ENCODE assay signal across 17 cellular contexts in the genomic region with DNA sequence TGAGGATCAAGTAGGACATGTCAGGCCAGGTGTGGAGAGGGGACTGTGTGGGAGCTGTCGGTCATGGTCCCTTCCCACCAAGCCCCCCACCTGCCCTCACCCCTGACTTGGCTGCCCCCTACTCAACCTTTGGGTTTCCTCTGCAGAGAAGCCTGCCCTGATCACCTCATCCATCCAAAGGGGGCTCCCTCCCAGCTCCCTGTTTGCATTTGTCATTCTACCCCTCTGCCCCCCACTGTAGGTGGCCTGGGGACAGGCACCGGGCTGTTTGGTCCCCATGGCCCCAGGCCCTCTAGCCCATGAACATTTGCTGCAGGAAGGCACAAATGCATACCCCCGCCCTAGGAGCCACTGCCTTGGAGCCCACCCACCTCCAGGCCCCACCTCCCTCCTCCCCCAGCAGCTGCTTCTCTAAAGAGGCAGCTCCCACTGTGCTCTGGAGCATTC.
DNase-seq lines count a peak whose midpoint lies in the region; ATAC-seq and TF ChIP-seq lines count a peak whose summit lies in the region.
"Had no signal": no experiment of that assay in that cellular context is flagged by ENCODE, and none has a peak within 500 bp of the region (broad histone marks: within the 10 kb centered on the region; RNA-seq: fewer than 3 reads in every experiment).

No MANE protein-coding gene starts in this region.

- peak; percentile 61 for DNase-seq in activated effector memory CD4-positive, alpha-beta T cell treated with anti-CD3 and anti-CD28 coated beads, Interleukin-2, amount 50 U/mL, for 16 hours
- DNase-seq in activated effector memory CD4-positive, alpha-beta T cell treated with Interleukin-2 at 50 U/mL for 16 hours: no peak
- no peak for DNase-seq in RWPE1 (ENCODE audit: low spot score)
- DNase-seq in immature natural killer cell: no peak
- no peak for DNase-seq in stimulated activated effector memory CD8-positive, alpha-beta T cell treated with anti-CD3 and anti-CD28 coated beads, Interleukin-12 subunit alpha, Interleukin-12 subunit beta, amount 100 ng/mL, for 72 hours (ENCODE audit: low spot score in 2 of 2)
- DNase-seq in esophagus squamous epithelium (lab: John Stamatoyannopoulos, UW): no peak
- DNase-seq in NCI-H226: no peak
- DNase-seq in SIG-M5 treated with dmso at 0.1 percent for 504 hours (lab: John Stamatoyannopoulos, UW; ENCODE audit: unreplicated experiment): no peak
- DNase-seq: activated CD8-positive, alpha-beta memory T cell treated with anti-CD3 and anti-CD28 coated beads for 24 hours; NCI-H82; uterus had no signal

- H3K4me1 ChIP-seq in esophagus squamous epithelium: peaks cover 15 to 69% (median 55%) of the 10 kb centered on the region in 3 donors

- no peaks in the 10 kb centered on the region for H3K27me3 ChIP-seq in esophagus squamous epithelium
- H3K27me3 ChIP-seq: dorsolateral prefrontal cortex, esophagus muscularis mucosa, neural progenitor cell, uterus had no signal

- H3K36me3 Mint-ChIP-seq in immature natural killer cell: peaks cover 3 to 13% (median 4%) of the 10 kb centered on the region in 3 donors
- peaks cover 47% of the 10 kb centered on the region for H3K36me3 Mint-ChIP-seq in stimulated activated effector memory CD8-positive, alpha-beta T cell treated with anti-CD3 and anti-CD28 coated beads, Interleukin-12 subunit alpha, Interleukin-12 subunit beta, amount 100 ng/mL, for 72 hours
- H3K36me3 Mint-ChIP-seq: activated naive CD4-positive, alpha-beta T cell treated with anti-CD3 and anti-CD28 coated beads, Interleukin-2, amount 50 U/mL, for 24 hours; memory B cell; neural progenitor cell had no signal

- ATAC-seq in stimulated activated effector memory CD8-positive, alpha-beta T cell treated with anti-CD3 and anti-CD28 coated beads, Interleukin-12 subunit alpha, Interleukin-12 subunit beta, amount 100 ng/mL, for 72 hours: no peak

- no peaks in the 10 kb centered on the region for H3K9me3 ChIP-seq in esophagus squamous epithelium
- H3K9me3 ChIP-seq: esophagus muscularis mucosa, uterus had no signal

- H3K4me3 Mint-ChIP-seq in immature natural killer cell: peak overlapping the region in 4 of 5 donors; percentile 46 to 97 (median 90)
- H3K4me3 Mint-ChIP-seq in stimulated activated effector memory CD8-positive, alpha-beta T cell treated with anti-CD3 and anti-CD28 coated beads, Interleukin-12 subunit alpha, Interleukin-12 subunit beta, amount 100 ng/mL, for 72 hours: peak overlapping the region; percentile 93
- H3K4me3 Mint-ChIP-seq: neural progenitor cell had no signal

- CTCF ChIA-PET in RWPE1 (lab: Yijun Ruan, JAX): interaction anchor here (0.6 kb wide), 1 partner anchor 80 kb away, joined by 3 read pairs; no protein-coding TSS in a partner anchor

- WGBS in esophagus squamous epithelium, 2 donors: 94 to 100% methylated on average over 1 to 2 of the region's 3 CpGs

- no peaks in the 10 kb centered on the region for H3K9me3 Mint-ChIP-seq in immature natural killer cell
- H3K9me3 Mint-ChIP-seq in stimulated activated effector memory CD8-positive, alpha-beta T cell treated with anti-CD3 and anti-CD28 coated beads, Interleukin-12 subunit alpha, Interleukin-12 subunit beta, amount 100 ng/mL, for 72 hours: no peaks in the 10 kb centered on the region
- H3K9me3 Mint-ChIP-seq: activated naive CD4-positive, alpha-beta T cell treated with anti-CD3 and anti-CD28 coated beads, Interleukin-2, amount 50 U/mL, for 24 hours; memory B cell; neural progenitor cell had no signal

- H3K27me3 Mint-ChIP-seq in immature natural killer cell (ENCODE audit: low read depth in 3 of 3): peaks cover 4 to 17% (median 13%) of the 10 kb centered on the region in 3 donors
- H3K27me3 Mint-ChIP-seq: activated naive CD4-positive, alpha-beta T cell treated with anti-CD3 and anti-CD28 coated beads, Interleukin-2, amount 50 U/mL, for 24 hours; memory B cell had no signal

- no peak overlapping the region for H3K4me3 ChIP-seq in esophagus squamous epithelium
- H3K4me3 ChIP-seq: dorsolateral prefrontal cortex, esophagus muscularis mucosa, neural progenitor cell, uterus had no signal

- POLR2A ChIA-PET in RWPE1 (lab: Yijun Ruan, JAX; ENCODE audit: low non-redundant PET): no interaction called here

- no peak for TF ChIP-seq POLR2A in esophagus squamous epithelium (IDR thresholded peaks at IDR 0.05)

- H3K36me3 ChIP-seq in esophagus squamous epithelium: no peaks in the 10 kb centered on the region
- H3K36me3 ChIP-seq: neural progenitor cell, uterus had no signal

- H3K4me1 Mint-ChIP-seq in immature natural killer cell: peaks cover 99 to 100% of the 10 kb centered on the region in 2 donors
- H3K4me1 Mint-ChIP-seq in stimulated activated effector memory CD8-positive, alpha-beta T cell treated with anti-CD3 and anti-CD28 coated beads, Interleukin-12 subunit alpha, Interleukin-12 subunit beta, amount 100 ng/mL, for 72 hours: peaks cover 95% of the 10 kb centered on the region

- TF ChIP-seq CTCF in RWPE1 (conservative IDR thresholded peaks at IDR 0.05; ENCODE audit: low read depth) (no peak), esophagus squamous epithelium (IDR thresholded peaks at IDR 0.05) (no peak)

- peak overlapping the region; percentile 95 to 100 (median 98) for H3K27ac Mint-ChIP-seq in immature natural killer cell
- H3K27ac Mint-ChIP-seq in stimulated activated effector memory CD8-positive, alpha-beta T cell treated with anti-CD3 and anti-CD28 coated beads, Interleukin-12 subunit alpha, Interleukin-12 subunit beta, amount 100 ng/mL, for 72 hours: peak overlapping the region; percentile 99
- H3K27ac Mint-ChIP-seq: neural progenitor cell had no signal

- peak overlapping the region; percentile 93; the same call in 1 of the 2 replicates for H3K27ac ChIP-seq in RWPE1
- no peak overlapping the region for H3K27ac ChIP-seq in esophagus squamous epithelium
- H3K27ac ChIP-seq: esophagus muscularis mucosa, KMS-11, neural progenitor cell, uterus had no signal

- intact Hi-C loops in esophagus squamous epithelium (cut with DNase I): no loop called here
